19 cellular contexts compared by ENCODE assay signal in genomic region chr5:1273745-1274144, GRCh38. TPM values are rescaled to one million over a fixed set of nuclear protein-coding genes. Genes with fewer than 3 reads are reported as not detected.
DNase-seq lines count a peak whose midpoint lies in the region; ATAC-seq and TF ChIP-seq lines count a peak whose summit lies in the region.
"Had no signal": no experiment of that assay in that cellular context is flagged by ENCODE, and none has a peak within 500 bp of the region (broad histone marks: within the 10 kb centered on the region; RNA-seq: fewer than 3 reads in every experiment).

No MANE protein-coding gene starts in this region.

- ATAC-seq in activated CD8-positive, alpha-beta T cell treated with anti-CD3 and anti-CD28 coated beads for 36 hours = no peak
- no peak for ATAC-seq in activated CD8-positive, alpha-beta T cell treated with anti-CD3 and anti-CD28 coated beads, Interleukin-2, amount 10 ng/mL, durations not matched to agents 7 days and 5 days
- ATAC-seq in DND-41 (ENCODE audit: insufficient read depth, low read depth) (no peak), GM18502 (IDR thresholded peaks at IDR 0.05; ENCODE audit: poor library complexity, unreplicated experiment) (no peak)
- ATAC-seq: CD8-positive, alpha-beta T cell; HCT116 had no signal

- intact Hi-C loops in activated CD8-positive, alpha-beta T cell treated with anti-CD3 and anti-CD28 coated beads for 36 hours (cut with micrococcal nuclease) = no loop called here

- no peaks in the 10 kb centered on the region for H3K9me3 Mint-ChIP-seq in activated CD8-positive, alpha-beta T cell treated with anti-CD3 and anti-CD28 coated beads for 36 hours
- H3K9me3 Mint-ChIP-seq in activated CD8-positive, alpha-beta T cell treated with anti-CD3 and anti-CD28 coated beads, Interleukin-2, amount 10 ng/mL, durations not matched to agents 7 days and 5 days (ENCODE audit: insufficient read depth) = no peaks in the 10 kb centered on the region
- H3K9me3 Mint-ChIP-seq in chondrocyte (ENCODE audit: low read depth) = no peaks in the 10 kb centered on the region
- H3K9me3 Mint-ChIP-seq: CD4-positive, CD25-positive, alpha-beta regulatory T cell; CD8-positive, alpha-beta T cell; H9 had no signal

- peak; percentile 22 for DNase-seq in activated CD8-positive, alpha-beta T cell treated with anti-CD3 and anti-CD28 coated beads for 36 hours
- no peak for DNase-seq in activated CD8-positive, alpha-beta T cell treated with anti-CD3 and anti-CD28 coated beads, Interleukin-2, amount 10 ng/mL, durations not matched to agents 7 days and 5 days
- DNase-seq in DND-41 (peak; percentile 30), chondrocyte (ENCODE audit: low spot score) (peak; percentile 86), DMS153 (lab: John Stamatoyannopoulos, UW) (no peak)
- DNase-seq: Caco-2; CD4-positive, CD25-positive, alpha-beta regulatory T cell; CD8-positive, alpha-beta T cell; DMS53; DMS79 treated with DMSO at 0.1 percent for 48 hours; GM23248; H9 had no signal

- TF ChIP-seq CTCF in activated CD8-positive, alpha-beta T cell treated with anti-CD3 and anti-CD28 coated beads for 36 hours (IDR thresholded peaks at IDR 0.05) = no peak
- TF ChIP-seq CTCF in DND-41 (IDR thresholded peaks at IDR 0.05; ENCODE audit: borderline replicate concordance, extremely low read depth, low read length, poor library complexity, severe bottlenecking) (no peak), chondrocyte (IDR thresholded peaks at IDR 0.05) (no peak)

- H3K4me1 Mint-ChIP-seq in activated CD8-positive, alpha-beta T cell treated with anti-CD3 and anti-CD28 coated beads for 36 hours (ENCODE audit: low read depth) = peaks cover 4% of the 10 kb centered on the region
- H3K4me1 Mint-ChIP-seq in activated CD8-positive, alpha-beta T cell treated with anti-CD3 and anti-CD28 coated beads, Interleukin-2, amount 10 ng/mL, durations not matched to agents 7 days and 5 days (ENCODE audit: low read depth) = peaks cover 8% of the 10 kb centered on the region
- no peaks in the 10 kb centered on the region for H3K4me1 Mint-ChIP-seq in chondrocyte (ENCODE audit: low read depth)
- H3K4me1 Mint-ChIP-seq: B cell, H9 had no signal

- peaks cover 3% of the 10 kb centered on the region for H3K27me3 Mint-ChIP-seq in activated CD8-positive, alpha-beta T cell treated with anti-CD3 and anti-CD28 coated beads for 36 hours
- H3K27me3 Mint-ChIP-seq in activated CD8-positive, alpha-beta T cell treated with anti-CD3 and anti-CD28 coated beads, Interleukin-2, amount 10 ng/mL, durations not matched to agents 7 days and 5 days (ENCODE audit: low read depth) = peaks cover 5% of the 10 kb centered on the region
- H3K27me3 Mint-ChIP-seq in chondrocyte (ENCODE audit: low read depth) = peaks cover 4% of the 10 kb centered on the region
- H3K27me3 Mint-ChIP-seq: B cell; CD4-positive, CD25-positive, alpha-beta regulatory T cell had no signal

- peaks cover 2% of the 10 kb centered on the region for H3K9me3 ChIP-seq in DND-41 (ENCODE audit: insufficient read depth, low read length, severe bottlenecking)
- H3K9me3 ChIP-seq: Caco-2 had no signal

- POLR2A ChIA-PET in activated CD8-positive, alpha-beta T cell treated with anti-CD3 and anti-CD28 coated beads for 36 hours (lab: Charles Lee) = no interaction called here
- POLR2A ChIA-PET in activated CD8-positive, alpha-beta T cell treated with anti-CD3 and anti-CD28 coated beads, Interleukin-2, amount 10 ng/mL, durations not matched to agents 7 days and 5 days (lab: Charles Lee) = no interaction called here

- H3K4me2 ChIP-seq in DND-41 (ENCODE audit: insufficient read depth, low read length) = no peak overlapping the region
- H3K4me2 ChIP-seq: BLaER1 had no signal

- H3K9ac ChIP-seq in DND-41 (ENCODE audit: low read depth, low read length) = no peak overlapping the region
- H3K9ac ChIP-seq: BLaER1, GM23248 had no signal

- H3K4me3 Mint-ChIP-seq in activated CD8-positive, alpha-beta T cell treated with anti-CD3 and anti-CD28 coated beads for 36 hours = no peak overlapping the region
- no peak overlapping the region for H3K4me3 Mint-ChIP-seq in activated CD8-positive, alpha-beta T cell treated with anti-CD3 and anti-CD28 coated beads, Interleukin-2, amount 10 ng/mL, durations not matched to agents 7 days and 5 days
- H3K4me3 Mint-ChIP-seq in chondrocyte (ENCODE audit: unreplicated experiment) = no peak overlapping the region
- H3K4me3 Mint-ChIP-seq: B cell; CD4-positive, CD25-positive, alpha-beta regulatory T cell; CD8-positive, alpha-beta T cell; H9 had no signal

- H3K79me2 ChIP-seq in DND-41 (ENCODE audit: insufficient read depth, low read length) = no peaks in the 10 kb centered on the region

- H3K36me3 ChIP-seq in DND-41 (ENCODE audit: insufficient read depth, low read length) = peaks cover 18% of the 10 kb centered on the region

- H3K27ac Mint-ChIP-seq in activated CD8-positive, alpha-beta T cell treated with anti-CD3 and anti-CD28 coated beads for 36 hours = no peak overlapping the region
- no peak overlapping the region for H3K27ac Mint-ChIP-seq in activated CD8-positive, alpha-beta T cell treated with anti-CD3 and anti-CD28 coated beads, Interleukin-2, amount 10 ng/mL, durations not matched to agents 7 days and 5 days
- no peak overlapping the region for H3K27ac Mint-ChIP-seq in chondrocyte (ENCODE audit: unreplicated experiment)
- H3K27ac Mint-ChIP-seq: B cell; CD4-positive, CD25-positive, alpha-beta regulatory T cell; CD8-positive, alpha-beta T cell; H9 had no signal

- H2AFZ ChIP-seq in DND-41 (ENCODE audit: low read depth, low read length) = no peak overlapping the region
- H2AFZ ChIP-seq: GM23248 had no signal

- no peak overlapping the region; the same call in 1 of the 2 replicates for H3K27ac ChIP-seq in DND-41 (ENCODE audit: low read length)
- H3K27ac ChIP-seq: 22Rv1, BLaER1, C4-2B, GM23248 had no signal

- H3K36me3 Mint-ChIP-seq in activated CD8-positive, alpha-beta T cell treated with anti-CD3 and anti-CD28 coated beads for 36 hours (ENCODE audit: low read depth) = peaks cover 15% of the 10 kb centered on the region
- no peaks in the 10 kb centered on the region for H3K36me3 Mint-ChIP-seq in activated CD8-positive, alpha-beta T cell treated with anti-CD3 and anti-CD28 coated beads, Interleukin-2, amount 10 ng/mL, durations not matched to agents 7 days and 5 days (ENCODE audit: low read depth)
- H3K36me3 Mint-ChIP-seq in chondrocyte (ENCODE audit: low read depth) = no peaks in the 10 kb centered on the region
- H3K36me3 Mint-ChIP-seq: CD4-positive, CD25-positive, alpha-beta regulatory T cell; CD8-positive, alpha-beta T cell had no signal

- no peak overlapping the region for H3K4me3 ChIP-seq in DND-41 (ENCODE audit: low read depth in 1 of 2, low read length in 2 of 2)
- H3K4me3 ChIP-seq: BLaER1, GM23248 had no signal

- H3K4me1 ChIP-seq in DND-41 (ENCODE audit: insufficient read depth, low read length) = peaks cover 21% of the 10 kb centered on the region
- H3K4me1 ChIP-seq: BLaER1, Caco-2 had no signal

- H3K27me3 ChIP-seq in DND-41 (ENCODE audit: insufficient read depth, low read length, poor library complexity) = no peaks in the 10 kb centered on the region
- H3K27me3 ChIP-seq: BLaER1 had no signal

- CTCF ChIA-PET in activated CD8-positive, alpha-beta T cell treated with anti-CD3 and anti-CD28 coated beads for 36 hours (lab: Charles Lee) = no interaction called here
- CTCF ChIA-PET in activated CD8-positive, alpha-beta T cell treated with anti-CD3 and anti-CD28 coated beads, Interleukin-2, amount 10 ng/mL, durations not matched to agents 7 days and 5 days (lab: Charles Lee) = no interaction called here

- no peaks in the 10 kb centered on the region for H4K20me1 ChIP-seq in DND-41 (ENCODE audit: insufficient read depth, low read length)

RNA-seq across cellular contexts. Expression of gene TERT, which starts 21.1 kb away (rescaled TPM):
- total RNA-seq in activated CD8-positive, alpha-beta T cell treated with anti-CD3 and anti-CD28 coated beads for 36 hours = 10 to 100 TPM; 12.5 to 12.7 TPM
- total RNA-seq in activated CD8-positive, alpha-beta T cell treated with anti-CD3 and anti-CD28 coated beads, Interleukin-2, amount 10 ng/mL, durations not matched to agents 7 days and 5 days = under 1 TPM; 0.29 to 0.44 TPM
- total RNA-seq in chondrocyte = not detected in 3 replicates
- total RNA-seq: GM23248 had no signal

RNA-seq across cellular contexts. Expression of gene SLC6A18, which starts 48.6 kb away (rescaled TPM):
- not detected for total RNA-seq in activated CD8-positive, alpha-beta T cell treated with anti-CD3 and anti-CD28 coated beads for 36 hours
- total RNA-seq in activated CD8-positive, alpha-beta T cell treated with anti-CD3 and anti-CD28 coated beads, Interleukin-2, amount 10 ng/mL, durations not matched to agents 7 days and 5 days = not detected
- total RNA-seq in chondrocyte = not detected in 3 replicates
- total RNA-seq: B cell; Caco-2; CD4-positive, CD25-positive, alpha-beta regulatory T cell; CD8-positive, alpha-beta T cell; GM23248; H4; H9 had no signal

Comparison
In these comparisons a context has a peak if more than half of its experiments do, and no peak if none do; other contexts are left out.
1. DNase-seq: peak in activated CD8-positive, alpha-beta T cell treated with anti-CD3 and anti-CD28 coated beads for 36 hours (single experiment), DND-41 (single experiment) and chondrocyte (single experiment); none in activated CD8-positive, alpha-beta T cell treated with anti-CD3 and anti-CD28 coated beads, Interleukin-2, amount 10 ng/mL, durations not matched to agents 7 days and 5 days (single experiment) and DMS153 (single experiment).
2. RNA of gene TERT, which starts 21.1 kb away (total RNA-seq): 12.5 to 12.7 TPM in activated CD8-positive, alpha-beta T cell treated with anti-CD3 and anti-CD28 coated beads for 36 hours; 0.29 to 0.44 TPM in activated CD8-positive, alpha-beta T cell treated with anti-CD3 and anti-CD28 coated beads, Interleukin-2, amount 10 ng/mL, durations not matched to agents 7 days and 5 days and not detected in chondrocyte; every median in the first group is over 4 times any median in the second.